30 cellular contexts compared by ENCODE assay signal in the genomic region with DNA sequence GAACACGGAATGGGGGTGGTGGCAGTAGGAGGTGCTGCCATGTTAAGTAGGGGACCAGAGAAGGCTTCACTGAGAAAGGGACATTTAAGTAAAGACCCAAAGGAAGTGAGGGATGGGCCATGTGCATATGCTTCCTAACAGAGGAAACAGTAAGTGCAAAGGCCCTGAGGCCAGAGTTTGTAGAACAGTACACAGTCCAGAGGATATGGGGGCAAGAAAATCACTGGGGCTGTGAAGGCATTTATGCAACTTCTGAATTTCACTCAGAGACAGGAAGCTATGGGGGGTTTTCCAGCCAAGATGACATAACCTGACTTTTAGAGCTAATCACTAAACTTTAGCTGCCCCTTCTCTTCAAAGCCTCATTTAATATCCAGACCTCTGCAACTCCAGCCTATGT.
A peak's percentile ranks its signal among the peaks of the same experiment; 100 is the strongest.
DNase-seq lines count a peak whose midpoint lies in the region; ATAC-seq and TF ChIP-seq lines count a peak whose summit lies in the region.
"Had no signal": no experiment of that assay in that cellular context is flagged by ENCODE, and none has a peak within 500 bp of the region (broad histone marks: within the 10 kb centered on the region; RNA-seq: fewer than 3 reads in every experiment).

No MANE protein-coding gene starts in this region.

- no peak overlapping the region for H3K9ac ChIP-seq in DND-41 (ENCODE audit: low read depth, low read length)

- H3K79me2 ChIP-seq in DND-41 (ENCODE audit: insufficient read depth, low read length) = peaks cover 87% of the 10 kb centered on the region

- no peak overlapping the region for H3K4me2 ChIP-seq in DND-41 (ENCODE audit: insufficient read depth, low read length)

- H3K4me3 ChIP-seq in DND-41 (ENCODE audit: low read depth in 1 of 2, low read length in 2 of 2) (no peak overlapping the region), GM12865 (ENCODE audit: low read depth, low read length) (no peak overlapping the region)
- H3K4me3 ChIP-seq: lower lobe of right lung, mucosa of descending colon, ovary had no signal

- H3K9me3 Mint-ChIP-seq in memory B cell = no peaks in the 10 kb centered on the region
- H3K9me3 Mint-ChIP-seq: H9, nephron progenitor cell, type B pancreatic cell had no signal

- ATAC-seq in DND-41 (ENCODE audit: insufficient read depth, low read depth) (no peak), memory B cell (ENCODE audit: low read depth) (peak; percentile 57), left ventricle myocardium superior (no peak)
- ATAC-seq: lower lobe of right lung, mucosa of descending colon had no signal

- no peaks in the 10 kb centered on the region for H3K36me3 Mint-ChIP-seq in memory B cell
- H3K36me3 Mint-ChIP-seq: type B pancreatic cell had no signal

- peaks cover 29% of the 10 kb centered on the region for H3K4me1 Mint-ChIP-seq in memory B cell

- H3K36me3 ChIP-seq in DND-41 (ENCODE audit: insufficient read depth, low read length) (peaks cover 29% of the 10 kb centered on the region), KOPT-K1 (ENCODE audit: insufficient read depth, low read length) (no peaks in the 10 kb centered on the region)
- H3K36me3 ChIP-seq: lower lobe of right lung, ovary had no signal

- intact Hi-C loops in left ventricle myocardium superior (cut with micrococcal nuclease) = no loop called here

- H3K9me3 ChIP-seq in DND-41 (ENCODE audit: insufficient read depth, low read length, severe bottlenecking) (no peaks in the 10 kb centered on the region), KOPT-K1 (ENCODE audit: insufficient read depth, low read length, poor library complexity, severe bottlenecking) (no peaks in the 10 kb centered on the region)
- H3K9me3 ChIP-seq: lower lobe of right lung, mucosa of descending colon, ovary had no signal

- no peak overlapping the region for H3K4me3 Mint-ChIP-seq in memory B cell
- H3K4me3 Mint-ChIP-seq: H9, nephron progenitor cell, type B pancreatic cell had no signal

- no peak for TF ChIP-seq CTCF in DND-41 (IDR thresholded peaks at IDR 0.05; ENCODE audit: borderline replicate concordance, extremely low read depth, low read length, poor library complexity, severe bottlenecking)
- TF ChIP-seq CTCF in GM12865 (IDR thresholded peaks at IDR 0.05; ENCODE audit: insufficient read depth, low read depth, low read length, missing control alignments) = no peak

- no peak overlapping the region for H3K27ac Mint-ChIP-seq in memory B cell
- H3K27ac Mint-ChIP-seq: H9, nephron progenitor cell, type B pancreatic cell had no signal

- H3K4me1 ChIP-seq in DND-41 (ENCODE audit: insufficient read depth, low read length) = peaks cover 96% of the 10 kb centered on the region

- H3K27ac ChIP-seq in DND-41 (ENCODE audit: low read length) (peak overlapping the region; percentile 76), KOPT-K1 (ENCODE audit: low read depth, low read length, poor library complexity, severe bottlenecking) (peak overlapping the region; percentile 80)
- H3K27ac ChIP-seq: lower lobe of right lung, ovary, RWPE1 had no signal

- no peaks in the 10 kb centered on the region for H3K27me3 ChIP-seq in DND-41 (ENCODE audit: insufficient read depth, low read length, poor library complexity)
- H3K27me3 ChIP-seq: ovary had no signal

- H4K20me1 ChIP-seq in DND-41 (ENCODE audit: insufficient read depth, low read length) = no peaks in the 10 kb centered on the region; the same call in 1 of the 2 replicates

- DNase-seq in DND-41 (no peak), GM12865 (ENCODE audit: low read depth) (peak; percentile 75), memory B cell (ENCODE audit: low spot score in 2 of 2) (no peak), left ventricle myocardium superior (no peak), NCI-H82 (lab: John Stamatoyannopoulos, UW) (no peak)
- no peak for DNase-seq in stimulated activated CD8-positive, alpha-beta memory T cell treated with anti-CD3 and anti-CD28 coated beads, Interleukin-4, amount 100 ng/mL, for 48 hours
- DNase-seq: activated naive CD4-positive, alpha-beta T cell; activated T-cell treated with anti-CD3 and anti-CD28 coated beads, Interleukin-2, amount 50 U/mL, for 1 hour; amniotic stem cell; C1 segment of cervical spinal cord; COR-L47; DMS53; effector memory CD4-positive, alpha-beta T cell; erythroblast; glutamatergic neuron; H9; lower lobe of right lung; mucosa of descending colon; NCI-H1417; NCI-H2081; NCI-H226; nephron progenitor cell; ovary; retina; small intestine; stimulated activated CD4-positive, alpha-beta T cell treated with anti-CD3 and anti-CD28 coated beads, Interleukin-1b, Interleukin-23, amount 100 ng/mL, for 48 hours; substantia nigra had no signal

- no peak overlapping the region for H2AFZ ChIP-seq in DND-41 (ENCODE audit: low read depth, low read length)

- H3K27me3 Mint-ChIP-seq in memory B cell = no peaks in the 10 kb centered on the region
